ENCODE assay signal across 16 cellular contexts in genomic region chr11:75413864-75414263, GRCh38. TPM values are rescaled to one million over a fixed set of nuclear protein-coding genes. Genes with fewer than 3 reads are reported as not detected.
DNase-seq lines count a peak whose midpoint lies in the region; ATAC-seq and TF ChIP-seq lines count a peak whose summit lies in the region.
"Had no signal": no experiment of that assay in that cellular context is flagged by ENCODE, and none has a peak within 500 bp of the region (broad histone marks: within the 10 kb centered on the region; RNA-seq: fewer than 3 reads in every experiment).

No MANE protein-coding gene starts in this region.

- 31 to 42% (median 33%) methylated on average over 2 of the region's 2 CpGs for WGBS in psoas muscle, 3 donors

- H3K27ac ChIP-seq in psoas muscle, result peak overlapping the region; percentile 60

- H3K4me1 ChIP-seq in psoas muscle, result peaks cover 15% of the 10 kb centered on the region

- H3K9me3 ChIP-seq in psoas muscle, result no peaks in the 10 kb centered on the region

- intact Hi-C loops in psoas muscle (cut with DNase I), result no loop called here

- TF ChIP-seq CTCF in chondrocyte (IDR thresholded peaks at IDR 0.05) (no peak), psoas muscle (IDR thresholded peaks at IDR 0.05) (no peak)

- POLR2A ChIA-PET in HEK293T (lab: Yijun Ruan, JAX), result interaction anchor here (1.5 kb wide), 1 partner anchor 14 kb away, joined by 4 read pairs; no protein-coding TSS in a partner anchor

- peaks cover 31% of the 10 kb centered on the region for H3K4me1 Mint-ChIP-seq in chondrocyte (ENCODE audit: low read depth)

- CTCF ChIA-PET in HEK293T (lab: Yijun Ruan, JAX), result no interaction called here

- no peaks in the 10 kb centered on the region for H3K27me3 ChIP-seq in psoas muscle (ENCODE audit: insufficient read depth in 3 of 3, low read length in 2 of 3)

- no peak overlapping the region for H3K4me3 ChIP-seq in psoas muscle

- peaks cover 0 to 31% of the 10 kb centered on the region in 2 donors for H3K36me3 ChIP-seq in psoas muscle (ENCODE audit: insufficient read depth in 1 of 2, low read depth in 1 of 2)

- H3K4me3 Mint-ChIP-seq in chondrocyte (ENCODE audit: unreplicated experiment), result no peak overlapping the region
- H3K4me3 Mint-ChIP-seq: CD4-positive, alpha-beta memory T cell had no signal

- H3K36me3 Mint-ChIP-seq in chondrocyte (ENCODE audit: low read depth), result peaks cover 8% of the 10 kb centered on the region

- peak overlapping the region; percentile 12 for H3K27ac Mint-ChIP-seq in chondrocyte (ENCODE audit: unreplicated experiment)

- ATAC-seq in psoas muscle, result peak; percentile 58 to 78 (median 70)

- H3K9me3 Mint-ChIP-seq in chondrocyte (ENCODE audit: low read depth), result no peaks in the 10 kb centered on the region

- peak; percentile 33 for DNase-seq in NCI-H2107 treated with DMSO at 0.1 percent for 48 hours (lab: John Stamatoyannopoulos, UW; ENCODE audit: unreplicated experiment)
- no peak for DNase-seq in NCI-H2107 (lab: John Stamatoyannopoulos, UW)
- peak in 40 of 76 experiments; percentile 10 to 63 (median 30) for DNase-seq in HUDEP-2 (lab: John Stamatoyannopoulos, UW; ENCODE audit: unreplicated experiment in 76 of 76)
- peak; percentile 6 for DNase-seq in chondrocyte (ENCODE audit: low spot score)
- peak in 1 of 2 donors; percentile 61 for DNase-seq in psoas muscle
- no peak for DNase-seq in NCI-H446 treated with DMSO at 0.1 percent for 48 hours (lab: John Stamatoyannopoulos, UW)
- DNase-seq in NCI-H748 (lab: John Stamatoyannopoulos, UW; ENCODE audit: unreplicated experiment), result no peak
- DNase-seq in HEK293T (ENCODE audit: extremely low spot score), result no peak
- DNase-seq: 8988T; CD4-positive, alpha-beta memory T cell; IMR-90; Karpas-422; NCI-H1930; SIG-M5 had no signal

- no peaks in the 10 kb centered on the region for H3K27me3 Mint-ChIP-seq in chondrocyte (ENCODE audit: low read depth)
- H3K27me3 Mint-ChIP-seq: CD4-positive, alpha-beta memory T cell had no signal

TF ChIP-seq in HEK293T, 16 proteins besides CTCF, POLR2A, EP300 and RAD21:
- no peak for TF ChIP-seq NFRKB (IDR thresholded peaks at IDR 0.05)
- no peak for TF ChIP-seq CTBP1 (IDR thresholded peaks at IDR 0.05; ENCODE audit: borderline replicate concordance)
- no peak for TF ChIP-seq LEF1 (IDR thresholded peaks at IDR 0.05; ENCODE audit: borderline replicate concordance)
- TF ChIP-seq SP1 (IDR thresholded peaks at IDR 0.05), result no peak
- TF ChIP-seq ELF4 (IDR thresholded peaks at IDR 0.05), result no peak
- no peak for TF ChIP-seq L3MBTL2 (conservative IDR thresholded peaks at IDR 0.05)
- TF ChIP-seq FOXK2 (IDR thresholded peaks at IDR 0.05), result no peak
- no peak for TF ChIP-seq ARNT (IDR thresholded peaks at IDR 0.05)
- TF ChIP-seq HDGF (IDR thresholded peaks at IDR 0.05; ENCODE audit: borderline replicate concordance), result no peak
- no peak for TF ChIP-seq FOXM1 (IDR thresholded peaks at IDR 0.05; ENCODE audit: borderline replicate concordance)

RNA-seq across cellular contexts. Expression of gene RPS3, which starts 14.5 kb away (rescaled TPM):
- 1,466 to 1,585 TPM (median 1,486 TPM) in 3 replicates for total RNA-seq in chondrocyte
- 1,000 to 10,000 TPM in 2 of 4 donors, 100 to 1,000 TPM in 2; 807 to 1,216 (median 929) TPM for total RNA-seq in psoas muscle
- polyA plus RNA-seq in psoas muscle, result 1,000 to 10,000 TPM; 1,619 to 2,132 (median 1,802) TPM

RNA-seq across cellular contexts. Expression of gene KLHL35, which starts 19.1 kb away (rescaled TPM):
- total RNA-seq in chondrocyte, result 6.3 to 12.5 TPM (median 10.1 TPM) in 3 replicates
- total RNA-seq in psoas muscle, result under 1 TPM; 0.34 to 0.64 (median 0.39) TPM
- 1 to 10 TPM in 2 of 3 donors, under 1 TPM in 1; 0.56 to 4.1 (median 1.2) TPM for polyA plus RNA-seq in psoas muscle
- total RNA-seq: G401, H4 had no signal

Comparison
In these comparisons a context has a peak if more than half of its experiments do, and no peak if none do; other contexts are left out.
1. DNase-seq: peak in NCI-H2107 treated with DMSO at 0.1 percent for 48 hours (single experiment), HUDEP-2 (40 of 76) and chondrocyte (single experiment); none in NCI-H2107 (single experiment), NCI-H446 treated with DMSO at 0.1 percent for 48 hours (single experiment), NCI-H748 (single experiment) and HEK293T (single experiment).